In the genomic region with DNA sequence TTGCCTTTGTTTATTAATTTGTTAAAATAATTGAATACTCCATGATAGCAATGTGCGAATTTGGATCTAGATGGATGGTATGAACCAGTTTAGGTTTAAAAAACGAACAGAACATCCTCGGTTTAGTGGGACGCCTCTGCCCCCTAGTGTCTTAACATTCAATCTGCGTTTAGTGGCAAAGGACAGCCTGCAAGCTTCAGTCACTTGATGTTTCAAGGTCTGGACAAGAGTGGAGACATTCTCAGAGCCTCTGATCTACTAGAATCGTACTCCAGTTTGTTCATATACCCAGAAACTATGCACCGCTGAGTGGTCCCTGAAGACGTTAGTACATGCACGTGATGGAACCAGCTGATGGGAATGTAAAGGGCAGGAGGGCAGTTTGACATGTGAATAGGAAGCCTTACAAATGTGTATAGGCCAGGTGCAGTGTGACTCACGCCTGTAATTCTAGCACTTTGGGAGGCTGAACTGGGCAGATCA, we compare ENCODE assay signal across 8 cellular contexts. TPM values are rescaled to one million over a fixed set of nuclear protein-coding genes. Genes with fewer than 3 reads are reported as not detected.
A peak's percentile ranks its signal among the peaks of the same experiment; 100 is the strongest.
DNase-seq lines count a peak whose midpoint lies in the region; ATAC-seq, FAIRE-seq and TF ChIP-seq lines count a peak whose summit lies in the region.

No MANE protein-coding gene starts in this region.

- intact Hi-C loops in K562 (cut with micrococcal nuclease): loop anchor here (1.0 to 5.0 kb wide), 6 partner anchors 111 to 1105 kb away; no protein-coding TSS in a partner anchor

- in situ Hi-C loops in K562 (cut with MboI): loop anchor here (25.0 kb wide), 1 partner anchor 1010 kb away; no protein-coding TSS in a partner anchor

- no peak overlapping the region for H3K4me3 Mint-ChIP-seq in T-helper 17 cell

- no TSS peak for BruUV-seq in K562 (replicated peaks; lab: Mats Ljungman, UMichigan)

- H3K4me2 ChIP-seq in A549: no peak overlapping the region
- no peak overlapping the region for H3K4me2 ChIP-seq in K562 (ENCODE audit: insufficient read depth, low read length)

- H3K36me3 ChIP-seq in K562 (ENCODE audit: control insufficient read depth, insufficient read depth, low read length): no peaks in the 10 kb centered on the region

- no peak for TF ChIP-seq EP300 in A549 (IDR thresholded peaks at IDR 0.05)
- no peak for TF ChIP-seq EP300 in K562 (IDR thresholded peaks at IDR 0.05; ENCODE audit: low read length)

- DNase-seq in A549 (ENCODE audit: low read depth in 1 of 2, low spot score in 1 of 2): peak; percentile 25 to 73
- DNase-seq in NCI-H2029 (lab: John Stamatoyannopoulos, UW): peak; percentile 69
- DNase-seq in T-helper 17 cell: no peak
- DNase-seq in K562 (ENCODE audit: extremely low read depth in 1 of 4, low spot score in 3 of 4): peak; percentile 44 to 74 (median 46)
- DNase-seq in iPS-NIHi7 (ENCODE audit: extremely low spot score): peak; percentile 71
- DNase-seq in stimulated activated CD4-positive, alpha-beta T cell treated with anti-CD3 and anti-CD28 coated beads, Interleukin-1b, Interleukin-23, amount 100 ng/mL, for 24 hours (ENCODE audit: low read depth in 4 of 4, low spot score in 1 of 4): peak in 3 of 4 experiments; percentile 12 to 21 (median 13)

- peaks cover 2% of the 10 kb centered on the region for H3K4me1 Mint-ChIP-seq in T-helper 17 cell

- H3K36me3 Mint-ChIP-seq in T-helper 17 cell (ENCODE audit: low read depth): no peaks in the 10 kb centered on the region

- no peaks in the 10 kb centered on the region for H3K9me1 ChIP-seq in K562 (ENCODE audit: control insufficient read depth, insufficient read depth, low read length)

- H3K9me3 ChIP-seq in A549 (no peaks in the 10 kb centered on the region), T-helper 17 cell (ENCODE audit: control insufficient read depth, low read length, poor library complexity, severe bottlenecking) (no peaks in the 10 kb centered on the region), K562 (replicated peaks; ENCODE audit: control insufficient read depth, insufficient read depth, low read depth, low read length) (no peaks in the 10 kb centered on the region)

- under 1% methylated on average over 8 of the region's 10 CpGs for WGBS in A549 (ENCODE audit: missing lambda C conversion rate)
- WGBS in K562 (ENCODE audit: insufficient coverage, low coverage, missing lambda C conversion rate): 2% methylated on average over 10 of the region's 10 CpGs

- POLR2A ChIA-PET in A549 (lab: Yijun Ruan, JAX): no interaction called here
- POLR2A ChIA-PET in K562 (lab: Yijun Ruan, JAX): no interaction called here

- TF ChIP-seq RAD21 in A549 (conservative IDR thresholded peaks at IDR 0.05 in 1 of 2, IDR thresholded peaks at IDR 0.05 in 1 of 2): peak; percentile 81 to 84
- TF ChIP-seq RAD21 in K562 (CRISPR knock-in tag; conservative IDR thresholded peaks at IDR 0.05 in 1 of 2, IDR thresholded peaks at IDR 0.05 in 1 of 2): peak; percentile 81 to 87

- FAIRE-seq in A549 (lab: Jason Lieb, UNC): no peak
- peak; percentile 97 for FAIRE-seq in K562 (lab: Jason Lieb, UNC)

- no peaks in the 10 kb centered on the region for H3K4me1 ChIP-seq in A549
- H3K4me1 ChIP-seq in K562 (replicated peaks in 1 of 2; ENCODE audit: control insufficient read depth in 2 of 2, insufficient read depth in 2 of 2, low read length in 2 of 2): no peaks in the 10 kb centered on the region

- H3K27ac Mint-ChIP-seq in T-helper 17 cell: no peak overlapping the region

- H3K27ac ChIP-seq in A549: no peak overlapping the region
- no peak overlapping the region for H3K27ac ChIP-seq in K562 (ENCODE audit: extremely low read depth, low read depth, low read length)

- no peaks in the 10 kb centered on the region for H4K20me1 ChIP-seq in K562 (replicated peaks; ENCODE audit: control insufficient read depth, insufficient read depth, low read length)

- H3K4me3 ChIP-seq in A549 (no peak overlapping the region), K562 (no peak overlapping the region)

- no peak overlapping the region for H2AFZ ChIP-seq in K562 (ENCODE audit: low read depth, low read length)

- ATAC-seq in A549: peak; percentile 90 to 93
- peak; percentile 63 for ATAC-seq in GM18499 (IDR thresholded peaks at IDR 0.05; ENCODE audit: insufficient read depth, unreplicated experiment)
- peak; percentile 81 for ATAC-seq in HG02981 (IDR thresholded peaks at IDR 0.05; ENCODE audit: unreplicated experiment)
- ATAC-seq in T-helper 17 cell: peak; percentile 76
- peak; percentile 94 for ATAC-seq in K562

- TF ChIP-seq POLR2A in A549 (IDR thresholded peaks at IDR 0.05; ENCODE audit: low read length) (no peak), K562 (conservative IDR thresholded peaks at IDR 0.05) (no peak)

- TF ChIP-seq CTCF in A549 (IDR thresholded peaks at IDR 0.05) (peak; percentile 78), K562 (IDR thresholded peaks at IDR 0.05 in 2 of 3, conservative IDR thresholded peaks at IDR 0.05 in 1 of 3; ENCODE audit: insufficient read depth in 2 of 3, low read depth in 1 of 3, low read length in 3 of 3) (peak; percentile 74 to 89 (median 85))

- CTCF ChIA-PET in A549 (lab: Yijun Ruan, JAX) (interaction anchor here (0.5 to 2.5 kb wide), 28 partner anchors 8 to 1432 kb away, joined by 3 to 17 read pairs (median 3); no protein-coding TSS in a partner anchor), K562 (lab: Yijun Ruan, JAX; ENCODE audit: low intra/inter-chr PET ratio) (interaction anchor here (0.9 to 2.8 kb wide), 4 partner anchors 111 to 760 kb away, joined by 3 to 12 read pairs (median 10); no protein-coding TSS in a partner anchor)

- H3K27me3 Mint-ChIP-seq in T-helper 17 cell: peaks cover 11% of the 10 kb centered on the region

- H3K9ac ChIP-seq in K562 (ENCODE audit: insufficient read depth in 1 of 2, low read depth in 2 of 2, low read length in 2 of 2): no peak overlapping the region

- no peaks in the 10 kb centered on the region for H3K79me2 ChIP-seq in K562 (ENCODE audit: control insufficient read depth, insufficient read depth, low read length)

- peaks cover 0 to 4% of the 10 kb centered on the region in 2 experiments; a peak in 2 of 5 replicates for H3K27me3 ChIP-seq in K562 (ENCODE audit: control insufficient read depth in 2 of 2, insufficient read depth in 2 of 2, low read length in 2 of 2)

TF ChIP-seq in A549, 52 proteins besides CTCF, POLR2A, EP300 and RAD21:
- peak; percentile 58; the same call in 2 of the 3 replicates for TF ChIP-seq SMC3 (IDR thresholded peaks at IDR 0.05)
- no peak for TF ChIP-seq CEBPB (IDR thresholded peaks at IDR 0.05)

TF ChIP-seq in K562, 482 proteins besides CTCF, POLR2A, EP300 and RAD21 (continues in another document):
- no peak for TF ChIP-seq OTX1 (CRISPR knock-in tag; IDR thresholded peaks at IDR 0.05)

RNA-seq across cellular contexts. Expression of gene ATP13A4, which starts 17.8 kb away (rescaled TPM):
- polyA plus RNA-seq in A549 (2011; rRNA removed) (0.10 and 0.16 TPM in 2 replicates), A549 (2017; fragmentation: RNase III; extraction: RNeasy Plus Mini Kit Qiagen cat#74134 plus additional on column Dnase treatment) (0.05 to 0.09 TPM in 2 of 3 replicates, not detected in the other), K562 (2011; rRNA removed) (0.03 and 0.09 TPM in 2 replicates), K562 (2014; fragmentation: Illumina TruSeq; extraction: Trizol) (not detected in 2 replicates), K562 (2014; fragmentation: Nextera tagmentation; extraction: Ambion mirVana) (not detected), K562 (2014; rRNA removed) (not detected in 2 replicates)
- 0.04 TPM in 1 of 2 replicates, not detected in the other for polyA plus RNA-seq in A549 (2012; cell fraction: cytosol; rRNA removed)
- not detected in 2 replicates for polyA plus RNA-seq in A549 (2012; cell fraction: nucleus; rRNA removed)
- 0.10 and 0.74 TPM in 2 replicates for polyA minus RNA-seq in A549 (2011; rRNA and poly(A)+ RNA removed)
- total RNA-seq in T-helper 17 cell (1 to 10 TPM; 1.2 to 3.5 TPM), K562 (2014; rRNA removed) (not detected in 2 replicates), K562 (2014; rRNA removed; fragmentation: Illumina TruSeq; extraction: Trizol) (not detected in 2 replicates), K562 (2015; rRNA removed; fragmentation: Illumina TruSeq; extraction: Trizol) (0.14 and 0.23 TPM in 2 replicates), K562 (2021) (0.07 and 0.20 TPM in 2 replicates)
- 0.72 TPM in 1 of 2 replicates, not detected in the other for total RNA-seq in K562 (2011; cell fraction: chromatin; rRNA removed; ENCODE audit: low replicate concordance)
- total RNA-seq in K562 (2011; cell fraction: nucleolus; rRNA removed): not detected in 2 replicates
- total RNA-seq in K562 (2011; cell fraction: nucleoplasm; rRNA removed): not detected in 2 replicates
- 0.15 TPM in 1 of 2 replicates, not detected in the other for polyA plus RNA-seq in K562 (2011; cell fraction: cytosol; rRNA removed)
- 0.18 and 0.23 TPM in 2 replicates for polyA plus RNA-seq in K562 (2011; cell fraction: nucleus; rRNA removed)
- polyA plus RNA-seq in K562 (2012): 0.11 TPM in 1 of 2 replicates, not detected in the other
- polyA minus RNA-seq in K562 (2011; rRNA and poly(A)+ RNA removed): not detected in 2 replicates
- not detected in 2 replicates for polyA minus RNA-seq in K562 (2011; cell fraction: cytosol; rRNA and poly(A)+ RNA removed)
- 0.33 TPM in 1 of 2 replicates, not detected in the other for polyA minus RNA-seq in K562 (2011; cell fraction: nucleus; rRNA and poly(A)+ RNA removed)

RNA-seq across cellular contexts. Expression of gene OPA1, which starts 20.5 kb away (rescaled TPM):
- polyA plus RNA-seq in A549 (2011; rRNA removed): 50.4 and 54.4 TPM in 2 replicates
- polyA plus RNA-seq in A549 (2012; cell fraction: cytosol; rRNA removed): 8.4 and 9.1 TPM in 2 replicates
- 5.4 and 7.9 TPM in 2 replicates for polyA plus RNA-seq in A549 (2012; cell fraction: nucleus; rRNA removed)
- polyA plus RNA-seq in A549 (2017; fragmentation: RNase III; extraction: RNeasy Plus Mini Kit Qiagen cat#74134 plus additional on column Dnase treatment): 29.6 to 36.4 TPM (median 31.7 TPM) in 3 replicates
- 46.2 and 54.7 TPM in 2 replicates for polyA minus RNA-seq in A549 (2011; rRNA and poly(A)+ RNA removed)
- total RNA-seq in T-helper 17 cell: 10 to 100 TPM; 49.3 to 58.9 TPM
- 56.4 and 233 TPM in 2 replicates for total RNA-seq in K562 (2011; cell fraction: chromatin; rRNA removed; ENCODE audit: low replicate concordance)
- total RNA-seq in K562 (2011; cell fraction: nucleolus; rRNA removed): 23.2 and 36.5 TPM in 2 replicates
- 41.7 and 99.9 TPM in 2 replicates for total RNA-seq in K562 (2011; cell fraction: nucleoplasm; rRNA removed)
- total RNA-seq in K562 (2014; rRNA removed): 82.5 and 115 TPM in 2 replicates
- total RNA-seq in K562 (2014; rRNA removed; fragmentation: Illumina TruSeq; extraction: Trizol): 125 and 154 TPM in 2 replicates
- 124 and 127 TPM in 2 replicates for total RNA-seq in K562 (2015; rRNA removed; fragmentation: Illumina TruSeq; extraction: Trizol)
- total RNA-seq in K562 (2021): 84.0 and 94.7 TPM in 2 replicates
- 57.6 and 74.7 TPM in 2 replicates for polyA plus RNA-seq in K562 (2011; rRNA removed)
- 10.5 and 18.5 TPM in 2 replicates for polyA plus RNA-seq in K562 (2011; cell fraction: cytosol; rRNA removed)
- 40.5 and 65.5 TPM in 2 replicates for polyA plus RNA-seq in K562 (2011; cell fraction: nucleus; rRNA removed)
- polyA plus RNA-seq in K562 (2012): 41.0 and 42.7 TPM in 2 replicates
- polyA plus RNA-seq in K562 (2014; fragmentation: Illumina TruSeq; extraction: Trizol): 77.8 and 109 TPM in 2 replicates
- polyA plus RNA-seq in K562 (2014; fragmentation: Nextera tagmentation; extraction: Ambion mirVana): 10 to 100 TPM; 19.7 to 30.8 TPM
- 65.8 and 70.4 TPM in 2 replicates for polyA plus RNA-seq in K562 (2014; rRNA removed)
- 223 and 233 TPM in 2 replicates for polyA minus RNA-seq in K562 (2011; rRNA and poly(A)+ RNA removed)
- 48.7 and 78.7 TPM in 2 replicates for polyA minus RNA-seq in K562 (2011; cell fraction: cytosol; rRNA and poly(A)+ RNA removed)
- polyA minus RNA-seq in K562 (2011; cell fraction: nucleus; rRNA and poly(A)+ RNA removed): 70.0 and 122 TPM in 2 replicates

Comparison
In these comparisons a context has a peak if more than half of its experiments do, and no peak if none do; other contexts are left out.
1. DNase-seq: peak in A549 (2 of 2), NCI-H2029 (single experiment), K562 (4 of 4), iPS-NIHi7 (single experiment) and stimulated activated CD4-positive, alpha-beta T cell treated with anti-CD3 and anti-CD28 coated beads, Interleukin-1b, Interleukin-23, amount 100 ng/mL, for 24 hours (3 of 4); none in T-helper 17 cell (0 of 3).
2. Of the 35 proteins assayed by ChIP-seq in both K562 and A549: peak only in K562: BHLHE40; only in A549: none; in both: CTCF, RAD21 and SMC3; in neither: 31.
3. Peak in every context shown above with its lines, with median percentiles within 50 percentile points of each other: ATAC-seq.